1 cellular context compared by ENCODE assay signal in genomic region chr1:151048645-151049032, GRCh38.
TF ChIP-seq lines count a peak whose summit lies in the region.

No MANE protein-coding gene starts in this region.

TF ChIP-seq in HepG2, 621 proteins besides CTCF, POLR2A, EP300 and RAD21 (continued from another document):
- TF ChIP-seq TFAP4 (IDR thresholded peaks at IDR 0.05; ENCODE audit: borderline replicate concordance, low read depth) (no peak), MTF2 (CRISPR knock-in tag; IDR thresholded peaks at IDR 0.05; ENCODE audit: borderline replicate concordance) (no peak), CREM (IDR thresholded peaks at IDR 0.05) (no peak), CREM (CRISPR knock-in tag; IDR thresholded peaks at IDR 0.05) (no peak), ZNF383 (CRISPR knock-in tag; IDR thresholded peaks at IDR 0.05; ENCODE audit: borderline replicate concordance) (no peak), ZNF720 (CRISPR knock-in tag; IDR thresholded peaks at IDR 0.05) (no peak), U2AF1 (optimal IDR thresholded peaks at IDR 0.05; ENCODE audit: low read depth, low read length) (no peak), MAF1 (CRISPR knock-in tag; IDR thresholded peaks at IDR 0.05; ENCODE audit: borderline replicate concordance) (no peak), ZBTB7A (CRISPR knock-in tag; IDR thresholded peaks at IDR 0.05) (0 out of 2 replicates have a peak, but pooled peaks have one; percentile 2), ZNF660 (CRISPR knock-in tag; IDR thresholded peaks at IDR 0.05; ENCODE audit: borderline replicate concordance, low read depth) (no peak), ZNF276 (CRISPR knock-in tag; IDR thresholded peaks at IDR 0.05; ENCODE audit: low read depth) (no peak), DNMT3B (CRISPR knock-in tag; conservative IDR thresholded peaks at IDR 0.05) (no peak), AHR (CRISPR knock-in tag; IDR thresholded peaks at IDR 0.05) (no peak), CERS6 (CRISPR knock-in tag; IDR thresholded peaks at IDR 0.05) (no peak), ZNF652 (CRISPR knock-in tag; IDR thresholded peaks at IDR 0.05; ENCODE audit: borderline replicate concordance, low read depth) (no peak), NFE2L2 (IDR thresholded peaks at IDR 0.05; ENCODE audit: low read length) (no peak), HMG20A (CRISPR knock-in tag; IDR thresholded peaks at IDR 0.05; ENCODE audit: borderline replicate concordance) (no peak), ZBTB7B (CRISPR knock-in tag; IDR thresholded peaks at IDR 0.05) (0 out of 2 replicates have a peak, but pooled peaks have one; percentile 76), ZC3H13 (CRISPR knock-in tag; IDR thresholded peaks at IDR 0.05) (no peak), TSC22D2 (CRISPR knock-in tag; IDR thresholded peaks at IDR 0.05; ENCODE audit: borderline replicate concordance) (peak; percentile 72; the same call in 1 of the 2 replicates)
- TF ChIP-seq, protein P1, sequence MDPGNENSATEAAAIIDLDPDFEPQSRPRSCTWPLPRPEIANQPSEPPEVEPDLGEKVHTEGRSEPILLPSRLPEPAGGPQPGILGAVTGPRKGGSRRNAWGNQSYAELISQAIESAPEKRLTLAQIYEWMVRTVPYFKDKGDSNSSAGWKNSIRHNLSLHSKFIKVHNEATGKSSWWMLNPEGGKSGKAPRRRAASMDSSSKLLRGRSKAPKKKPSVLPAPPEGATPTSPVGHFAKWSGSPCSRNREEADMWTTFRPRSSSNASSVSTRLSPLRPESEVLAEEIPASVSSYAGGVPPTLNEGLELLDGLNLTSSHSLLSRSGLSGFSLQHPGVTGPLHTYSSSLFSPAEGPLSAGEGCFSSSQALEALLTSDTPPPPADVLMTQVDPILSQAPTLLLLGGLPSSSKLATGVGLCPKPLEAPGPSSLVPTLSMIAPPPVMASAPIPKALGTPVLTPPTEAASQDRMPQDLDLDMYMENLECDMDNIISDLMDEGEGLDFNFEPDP (CRISPR knock-in tag; conservative IDR thresholded peaks at IDR 0.05): 0 out of 2 replicates have a peak, but pooled peaks have one; percentile 30
- TF ChIP-seq, protein P2, sequence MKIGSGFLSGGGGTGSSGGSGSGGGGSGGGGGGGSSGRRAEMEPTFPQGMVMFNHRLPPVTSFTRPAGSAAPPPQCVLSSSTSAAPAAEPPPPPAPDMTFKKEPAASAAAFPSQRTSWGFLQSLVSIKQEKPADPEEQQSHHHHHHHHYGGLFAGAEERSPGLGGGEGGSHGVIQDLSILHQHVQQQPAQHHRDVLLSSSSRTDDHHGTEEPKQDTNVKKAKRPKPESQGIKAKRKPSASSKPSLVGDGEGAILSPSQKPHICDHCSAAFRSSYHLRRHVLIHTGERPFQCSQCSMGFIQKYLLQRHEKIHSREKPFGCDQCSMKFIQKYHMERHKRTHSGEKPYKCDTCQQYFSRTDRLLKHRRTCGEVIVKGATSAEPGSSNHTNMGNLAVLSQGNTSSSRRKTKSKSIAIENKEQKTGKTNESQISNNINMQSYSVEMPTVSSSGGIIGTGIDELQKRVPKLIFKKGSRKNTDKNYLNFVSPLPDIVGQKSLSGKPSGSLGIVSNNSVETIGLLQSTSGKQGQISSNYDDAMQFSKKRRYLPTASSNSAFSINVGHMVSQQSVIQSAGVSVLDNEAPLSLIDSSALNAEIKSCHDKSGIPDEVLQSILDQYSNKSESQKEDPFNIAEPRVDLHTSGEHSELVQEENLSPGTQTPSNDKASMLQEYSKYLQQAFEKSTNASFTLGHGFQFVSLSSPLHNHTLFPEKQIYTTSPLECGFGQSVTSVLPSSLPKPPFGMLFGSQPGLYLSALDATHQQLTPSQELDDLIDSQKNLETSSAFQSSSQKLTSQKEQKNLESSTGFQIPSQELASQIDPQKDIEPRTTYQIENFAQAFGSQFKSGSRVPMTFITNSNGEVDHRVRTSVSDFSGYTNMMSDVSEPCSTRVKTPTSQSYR (CRISPR knock-in tag; IDR thresholded peaks at IDR 0.05; ENCODE audit: borderline replicate concordance): 0 out of 2 replicates have a peak, but pooled peaks have one; percentile 4
- TF ChIP-seq, protein P3, sequence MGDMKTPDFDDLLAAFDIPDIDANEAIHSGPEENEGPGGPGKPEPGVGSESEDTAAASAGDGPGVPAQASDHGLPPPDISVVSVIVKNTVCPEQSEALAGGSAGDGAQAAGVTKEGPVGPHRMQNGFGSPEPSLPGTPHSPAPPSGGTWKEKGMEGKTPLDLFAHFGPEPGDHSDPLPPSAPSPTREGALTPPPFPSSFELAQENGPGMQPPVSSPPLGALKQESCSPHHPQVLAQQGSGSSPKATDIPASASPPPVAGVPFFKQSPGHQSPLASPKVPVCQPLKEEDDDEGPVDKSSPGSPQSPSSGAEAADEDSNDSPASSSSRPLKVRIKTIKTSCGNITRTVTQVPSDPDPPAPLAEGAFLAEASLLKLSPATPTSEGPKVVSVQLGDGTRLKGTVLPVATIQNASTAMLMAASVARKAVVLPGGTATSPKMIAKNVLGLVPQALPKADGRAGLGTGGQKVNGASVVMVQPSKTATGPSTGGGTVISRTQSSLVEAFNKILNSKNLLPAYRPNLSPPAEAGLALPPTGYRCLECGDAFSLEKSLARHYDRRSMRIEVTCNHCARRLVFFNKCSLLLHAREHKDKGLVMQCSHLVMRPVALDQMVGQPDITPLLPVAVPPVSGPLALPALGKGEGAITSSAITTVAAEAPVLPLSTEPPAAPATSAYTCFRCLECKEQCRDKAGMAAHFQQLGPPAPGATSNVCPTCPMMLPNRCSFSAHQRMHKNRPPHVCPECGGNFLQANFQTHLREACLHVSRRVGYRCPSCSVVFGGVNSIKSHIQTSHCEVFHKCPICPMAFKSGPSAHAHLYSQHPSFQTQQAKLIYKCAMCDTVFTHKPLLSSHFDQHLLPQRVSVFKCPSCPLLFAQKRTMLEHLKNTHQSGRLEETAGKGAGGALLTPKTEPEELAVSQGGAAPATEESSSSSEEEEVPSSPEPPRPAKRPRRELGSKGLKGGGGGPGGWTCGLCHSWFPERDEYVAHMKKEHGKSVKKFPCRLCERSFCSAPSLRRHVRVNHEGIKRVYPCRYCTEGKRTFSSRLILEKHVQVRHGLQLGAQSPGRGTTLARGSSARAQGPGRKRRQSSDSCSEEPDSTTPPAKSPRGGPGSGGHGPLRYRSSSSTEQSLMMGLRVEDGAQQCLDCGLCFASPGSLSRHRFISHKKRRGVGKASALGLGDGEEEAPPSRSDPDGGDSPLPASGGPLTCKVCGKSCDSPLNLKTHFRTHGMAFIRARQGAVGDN (CRISPR knock-in tag; IDR thresholded peaks at IDR 0.05): 0 out of 2 replicates have a peak, but pooled peaks have one; percentile 43
